In the genomic region with DNA sequence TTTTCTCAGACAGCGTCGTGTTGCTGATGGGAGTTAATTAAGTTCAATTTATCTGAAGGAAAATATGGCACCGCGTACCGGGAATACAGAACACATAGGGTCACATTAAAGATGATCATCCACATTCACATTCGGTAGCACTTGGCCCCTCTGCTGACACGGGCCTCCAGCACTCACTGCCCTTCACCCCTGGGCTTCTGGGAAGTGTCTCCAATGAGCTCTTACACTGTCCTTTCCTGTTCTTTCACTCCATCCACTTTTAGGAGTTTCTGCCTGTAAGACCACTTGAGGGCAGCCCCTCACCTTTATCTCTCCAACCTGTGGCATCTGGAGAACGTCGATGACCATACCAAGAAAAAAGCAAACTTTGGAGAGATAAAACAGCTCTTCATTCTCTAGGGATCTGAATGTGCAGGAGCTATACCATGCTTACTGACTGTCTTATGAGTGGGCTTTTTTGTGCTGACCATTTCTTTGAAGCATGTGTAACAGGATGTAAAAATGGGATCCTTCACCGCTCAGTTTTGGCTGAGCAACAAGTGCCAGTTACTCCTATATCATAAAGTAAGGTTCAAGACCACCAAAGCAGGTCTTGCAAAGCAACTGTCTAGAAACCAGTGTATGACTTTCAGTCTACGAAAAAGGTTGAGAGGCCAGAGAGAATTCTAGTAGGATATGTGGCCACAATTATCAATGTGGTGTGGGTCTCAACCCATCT, we compare ENCODE assay signal across 8 cellular contexts. TPM values are rescaled to one million over a fixed set of nuclear protein-coding genes. Genes with fewer than 3 reads are reported as not detected.
DNase-seq lines count a peak whose midpoint lies in the region; ATAC-seq, FAIRE-seq and TF ChIP-seq lines count a peak whose summit lies in the region.

No MANE protein-coding gene starts in this region.

- H3K4me1 ChIP-seq in right atrium auricular region, result peaks cover 0 to 19% of the 10 kb centered on the region in 2 donors
- peaks cover 4% of the 10 kb centered on the region for H3K4me1 ChIP-seq in skeletal muscle satellite cell (ENCODE audit: control insufficient read depth, insufficient read depth, low read length)

- in situ Hi-C loops in GM13976 (cut with MboI; ENCODE audit: low sequenced_read_pairs, unreplicated experiment), result no loop called here

- H3K9me3 ChIP-seq in right atrium auricular region (no peaks in the 10 kb centered on the region), skeletal muscle satellite cell (replicated peaks; ENCODE audit: low read length) (no peaks in the 10 kb centered on the region)

- peak overlapping the region; percentile 71 for H3K9ac ChIP-seq in skeletal muscle satellite cell (ENCODE audit: low read depth, low read length)

- TF ChIP-seq CTCF in right atrium auricular region (IDR thresholded peaks at IDR 0.05) (no peak), VCaP (conservative IDR thresholded peaks at IDR 0.05) (no peak), GM13976 (IDR thresholded peaks at IDR 0.05; ENCODE audit: borderline replicate concordance, control extremely low read depth, extremely low read depth, insufficient read depth, missing control alignments) (no peak)

- intact Hi-C loops in left cardiac atrium (cut with DNase I), result loop anchor here in 1 of 2 donors (5.0 kb wide), 1 partner anchor 93 kb away; a partner anchor contains a TSS

- H3K4me2 ChIP-seq in skeletal muscle satellite cell (ENCODE audit: low read length), result peak overlapping the region; percentile 82

- H3K27ac ChIP-seq in right atrium auricular region (peak overlapping the region; percentile 80 to 91), VCaP (peak overlapping the region; percentile 84)

- TF ChIP-seq POLR2A in H54 (IDR thresholded peaks at IDR 0.05; ENCODE audit: low read depth, low read length), result no peak

- H3K27me3 ChIP-seq in right atrium auricular region (no peaks in the 10 kb centered on the region), skeletal muscle satellite cell (ENCODE audit: control insufficient read depth, insufficient read depth, low read length) (no peaks in the 10 kb centered on the region)

- H3K4me3 ChIP-seq in right atrium auricular region, result peak overlapping the region; percentile 56 to 68
- H3K4me3 ChIP-seq in skeletal muscle satellite cell (ENCODE audit: low read length), result peak overlapping the region; percentile 76

- ATAC-seq in left cardiac atrium, result no peak

- no peaks in the 10 kb centered on the region for H3K36me3 ChIP-seq in right atrium auricular region
- H3K36me3 ChIP-seq in skeletal muscle satellite cell (ENCODE audit: insufficient read depth, low read length), result no peaks in the 10 kb centered on the region

- DNase-seq in right atrium auricular region (ENCODE audit: low spot score), result no peak
- no peak for DNase-seq in left cardiac atrium
- DNase-seq in globus pallidus (ENCODE audit: low spot score), result peak; percentile 8
- DNase-seq in GM13976 (ENCODE audit: low spot score), result no peak
- DNase-seq in hippocampal formation (lab: John Stamatoyannopoulos, UW), result no peak
- DNase-seq in H54 (ENCODE audit: insufficient read length, low spot score), result no peak

- no peak for FAIRE-seq in H54 (lab: Jason Lieb, UNC)

RNA-seq across cellular contexts. Expression of a gene that starts 1.1 kb away (rescaled TPM):
- total RNA-seq in right atrium auricular region (10 to 100 TPM; 18.1 to 27.6 TPM), left cardiac atrium (10 to 100 TPM; 21.1 to 28.2 TPM)
- total RNA-seq in skeletal muscle satellite cell (2012; rRNA removed), result 14.4 and 14.6 TPM in 2 replicates

RNA-seq across cellular contexts. Expression of a gene that starts 32.1 kb away (rescaled TPM):
- total RNA-seq in right atrium auricular region, result under 1 TPM in 1 of 2 donors, not detected in 1; 0.96 TPM
- total RNA-seq in left cardiac atrium, result under 1 TPM; 0.03 to 0.18 TPM
- total RNA-seq in skeletal muscle satellite cell (2012; rRNA removed), result under 0.01 TPM in 2 replicates
